38 cellular contexts compared by ENCODE assay signal in genomic region chr10:44713307-44713706, GRCh38.
"Had no signal": no experiment of that assay in that cellular context is flagged by ENCODE, and none has a peak within 500 bp of the region (broad histone marks: within the 10 kb centered on the region; RNA-seq: fewer than 3 reads in every experiment).

No MANE protein-coding gene starts in this region.

- DNase-seq: activated B cell treated with CpG ODN at 0.5 μM for 24 hours; activated CD4-positive, alpha-beta T cell treated with anti-CD3 and anti-CD28 coated beads for 48 hours; activated CD4-positive, alpha-beta T cell treated with anti-CD3 and anti-CD28 coated beads, Interleukin-2, amount 50 U/mL, for 1 hour; activated CD4-positive, alpha-beta T cell treated with anti-CD3 and anti-CD28 coated beads, Interleukin-2, amount 50 U/mL, for 48 hours; activated CD8-positive, alpha-beta memory T cell treated with anti-CD3 and anti-CD28 coated beads for 24 hours; activated CD8-positive, alpha-beta T cell treated with anti-CD3 and anti-CD28 coated beads for 36 hours; activated effector memory CD4-positive, alpha-beta T cell treated with anti-CD3 and anti-CD28 coated beads, Interleukin-2, amount 50 U/mL, for 16 hours; activated naive CD4-positive, alpha-beta T cell treated with anti-CD3 and anti-CD28 coated beads for 36 hours; activated naive CD8-positive, alpha-beta T cell treated with anti-CD3 and anti-CD28 coated beads for 36 hours; activated naive CD8-positive, alpha-beta T cell treated with anti-CD3 and anti-CD28 coated beads, Interleukin-2, amount 50 U/mL, for 24 hours; activated T-cell treated with anti-CD3 and anti-CD28 coated beads, Interleukin-2, amount 50 U/mL, for 1 hour; activated T-cell treated with anti-CD3 and anti-CD28 coated beads, Interleukin-2, amount 50 U/mL, for 48 hours; adrenal gland; amygdala; aorta; central memory CD4-positive, alpha-beta T cell; cortex of kidney; dermis blood vessel endothelial cell; effector CD4-positive, alpha-beta T cell; effector memory CD8-positive, alpha-beta T cell; erythroblast; foreskin keratinocyte; heart right ventricle; T-helper 17 cell; T1000; WERI-Rb-1 had no signal

- H3K9me3 ChIP-seq: adrenal gland, breast epithelium had no signal

- H3K27ac ChIP-seq: adrenal gland, breast epithelium, cardiac muscle cell, esophagus muscularis mucosa, foreskin keratinocyte, gastroesophageal sphincter, heart right ventricle, hepatocyte, WERI-Rb-1 had no signal

- H3K27me3 ChIP-seq: adrenal gland, breast epithelium, cardiac muscle cell, esophagus muscularis mucosa, foreskin keratinocyte, gastroesophageal sphincter, heart right ventricle, hepatocyte had no signal

- H3K4me2 ChIP-seq: hepatocyte had no signal

- H3K36me3 Mint-ChIP-seq: activated naive CD4-positive, alpha-beta T cell treated with anti-CD3 and anti-CD28 coated beads, Interleukin-2, amount 50 U/mL, for 24 hours; activated naive CD8-positive, alpha-beta T cell treated with anti-CD3 and anti-CD28 coated beads for 36 hours; brain had no signal

- H3K4me3 ChIP-seq: adrenal gland, breast epithelium, cardiac muscle cell, esophagus muscularis mucosa, gastroesophageal sphincter, heart right ventricle, hepatocyte had no signal

- H3K36me3 ChIP-seq: adrenal gland, breast epithelium, cardiac muscle cell, esophagus muscularis mucosa, gastroesophageal sphincter, heart right ventricle, WERI-Rb-1 had no signal

- H3K79me2 ChIP-seq: hepatocyte had no signal

- H3K9me3 Mint-ChIP-seq: activated CD8-positive, alpha-beta T cell treated with anti-CD3 and anti-CD28 coated beads for 36 hours; activated naive CD4-positive, alpha-beta T cell treated with anti-CD3 and anti-CD28 coated beads for 36 hours; activated naive CD4-positive, alpha-beta T cell treated with anti-CD3 and anti-CD28 coated beads, Interleukin-2, amount 50 U/mL, for 24 hours; activated naive CD8-positive, alpha-beta T cell treated with anti-CD3 and anti-CD28 coated beads for 36 hours; activated naive CD8-positive, alpha-beta T cell treated with anti-CD3 and anti-CD28 coated beads, Interleukin-2, amount 50 U/mL, for 24 hours; activated T-helper 1 cell treated with anti-CD3 and anti-CD28 coated beads, Interleukin-12 subunit alpha, Interleukin-12 subunit beta, Interleukin-2, Interleukin-4 antibody, amounts not matched to agents 30 ng/mL and 10 ng/mL and 1 ng/mL, durations not matched to agents 14 hours and 24 hours and 36 hours; activated T-helper 2 cell treated with anti-CD3 and anti-CD28 coated beads, Interferon-gamma antibody, Interleukin-2, Interleukin-4, amounts not matched to agents 10 μg/mL and 5 μg/mL and 100 μg/mL, durations not matched to agents 14 hours and 24 hours and 36 hours; T-helper 2 cell treated with Interferon-gamma antibody and Interleukin-4, amounts not matched to agents 5 μg/mL and 100 μg/mL, for 36 hours had no signal

- H2AFZ ChIP-seq: hepatocyte had no signal

- H3K27me3 Mint-ChIP-seq: activated B cell treated with CpG ODN at 0.5 μM for 24 hours; activated naive CD4-positive, alpha-beta T cell treated with anti-CD3 and anti-CD28 coated beads, Interleukin-2, amount 50 U/mL, for 24 hours; brain; effector memory CD8-positive, alpha-beta T cell; T-helper 17 cell had no signal

- H3K4me1 ChIP-seq: adrenal gland, breast epithelium, foreskin keratinocyte, gastroesophageal sphincter, heart right ventricle had no signal

- ATAC-seq: activated CD4-positive, CD25-positive, alpha-beta regulatory T cell treated with anti-CD3 and anti-CD28 coated beads, Interleukin-2, amount 50 U/mL, for 24 hours; activated CD8-positive, alpha-beta T cell treated with anti-CD3 and anti-CD28 coated beads for 36 hours; activated naive CD8-positive, alpha-beta T cell treated with anti-CD3 and anti-CD28 coated beads, Interleukin-2, amount 50 U/mL, for 24 hours; effector memory CD8-positive, alpha-beta T cell; foreskin keratinocyte; gastroesophageal sphincter; heart right ventricle; T-helper 17 cell had no signal

- H3K4me3 Mint-ChIP-seq: activated B cell treated with CpG ODN at 0.5 μM for 24 hours; activated CD8-positive, alpha-beta T cell treated with anti-CD3 and anti-CD28 coated beads for 36 hours; activated naive CD4-positive, alpha-beta T cell treated with anti-CD3 and anti-CD28 coated beads for 36 hours; activated naive CD4-positive, alpha-beta T cell treated with anti-CD3 and anti-CD28 coated beads, Interleukin-2, amount 50 U/mL, for 24 hours; activated naive CD8-positive, alpha-beta T cell treated with anti-CD3 and anti-CD28 coated beads for 36 hours; activated naive CD8-positive, alpha-beta T cell treated with anti-CD3 and anti-CD28 coated beads, Interleukin-2, amount 50 U/mL, for 24 hours; activated T-helper 1 cell treated with anti-CD3 and anti-CD28 coated beads, Interleukin-12 subunit alpha, Interleukin-12 subunit beta, Interleukin-2, Interleukin-4 antibody, amounts not matched to agents 30 ng/mL and 10 ng/mL and 1 ng/mL, durations not matched to agents 14 hours and 24 hours and 36 hours; brain; effector memory CD8-positive, alpha-beta T cell; T-helper 17 cell; T-helper 2 cell treated with Interferon-gamma antibody and Interleukin-4, amounts not matched to agents 5 μg/mL and 100 μg/mL, for 36 hours had no signal

- FAIRE-seq: colon had no signal

- H3K27ac Mint-ChIP-seq: activated B cell treated with CpG ODN at 0.5 μM for 24 hours; activated CD8-positive, alpha-beta T cell treated with anti-CD3 and anti-CD28 coated beads for 36 hours; activated naive CD4-positive, alpha-beta T cell treated with anti-CD3 and anti-CD28 coated beads for 36 hours; activated naive CD4-positive, alpha-beta T cell treated with anti-CD3 and anti-CD28 coated beads, Interleukin-2, amount 50 U/mL, for 24 hours; activated naive CD8-positive, alpha-beta T cell treated with anti-CD3 and anti-CD28 coated beads for 36 hours; activated naive CD8-positive, alpha-beta T cell treated with anti-CD3 and anti-CD28 coated beads, Interleukin-2, amount 50 U/mL, for 24 hours; activated T-helper 1 cell treated with anti-CD3 and anti-CD28 coated beads, Interleukin-12 subunit alpha, Interleukin-12 subunit beta, Interleukin-2, Interleukin-4 antibody, amounts not matched to agents 30 ng/mL and 10 ng/mL and 1 ng/mL, durations not matched to agents 14 hours and 24 hours and 36 hours; activated T-helper 2 cell treated with anti-CD3 and anti-CD28 coated beads, Interferon-gamma antibody, Interleukin-2, Interleukin-4, amounts not matched to agents 10 μg/mL and 5 μg/mL and 100 μg/mL, durations not matched to agents 14 hours and 24 hours and 36 hours; effector memory CD8-positive, alpha-beta T cell; T-helper 17 cell; T-helper 2 cell treated with Interferon-gamma antibody and Interleukin-4, amounts not matched to agents 5 μg/mL and 100 μg/mL, for 36 hours had no signal

- H3K4me1 Mint-ChIP-seq: activated B cell treated with CpG ODN at 0.5 μM for 24 hours; activated naive CD4-positive, alpha-beta T cell treated with anti-CD3 and anti-CD28 coated beads, Interleukin-2, amount 50 U/mL, for 24 hours; activated naive CD8-positive, alpha-beta T cell treated with anti-CD3 and anti-CD28 coated beads for 36 hours; activated naive CD8-positive, alpha-beta T cell treated with anti-CD3 and anti-CD28 coated beads, Interleukin-2, amount 50 U/mL, for 24 hours; brain; T-helper 17 cell had no signal
